13 cellular contexts compared by ENCODE assay signal in the genomic region with DNA sequence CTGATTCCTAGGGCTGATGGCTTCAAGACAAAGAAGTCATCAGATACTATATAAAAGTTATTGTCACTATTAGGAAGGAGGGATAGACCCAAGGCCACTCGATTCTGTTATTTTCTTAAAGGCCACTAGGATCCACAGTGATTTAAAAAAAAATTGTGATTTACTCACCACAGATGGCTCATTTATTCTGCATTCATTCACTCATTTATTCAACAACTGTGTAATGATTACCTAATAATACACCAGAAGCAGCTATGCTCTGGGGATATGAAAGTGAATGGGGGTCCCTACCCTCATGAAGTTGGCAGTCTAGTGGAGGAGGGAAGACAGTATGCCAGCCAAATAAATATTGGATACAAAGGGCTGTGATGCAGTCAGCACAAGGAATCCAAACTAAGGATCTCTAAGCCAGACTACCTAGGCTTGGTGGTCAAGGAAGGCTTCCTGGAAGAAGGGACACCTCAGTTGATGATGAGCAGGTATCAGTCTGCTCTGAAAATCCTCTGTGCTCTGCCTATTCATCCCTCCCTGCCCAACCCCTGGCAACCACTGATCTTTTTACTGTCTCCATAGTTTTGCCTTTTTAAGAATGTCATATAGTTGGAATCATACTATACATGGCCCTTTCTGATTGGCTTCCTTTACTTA.
DNase-seq lines count a peak whose midpoint lies in the region; ATAC-seq and TF ChIP-seq lines count a peak whose summit lies in the region.
"Had no signal": no experiment of that assay in that cellular context is flagged by ENCODE, and none has a peak within 500 bp of the region (broad histone marks: within the 10 kb centered on the region; RNA-seq: fewer than 3 reads in every experiment).

No MANE protein-coding gene starts in this region.

- H3K27ac Mint-ChIP-seq in stimulated activated naive B cell treated with anti-CD40 and anti-IgM and Interleukin-4, amounts not matched to agents 10 μg/mL and 1 μg/mL and 100 μg/mL, for 72 hours, result peak overlapping the region; percentile 79
- H3K27ac Mint-ChIP-seq: CD8-positive, alpha-beta T cell had no signal

- H3K4me1 ChIP-seq in Panc1 (ENCODE audit: control insufficient read depth, insufficient read depth, low read length), result peaks cover 31% of the 10 kb centered on the region

- no peaks in the 10 kb centered on the region for H3K36me3 ChIP-seq in Panc1 (ENCODE audit: control insufficient read depth, insufficient read depth, low read length)

- TF ChIP-seq CTCF in Panc1 (IDR thresholded peaks at IDR 0.05), result no peak
- no peak for TF ChIP-seq CTCF in epithelial cell of esophagus (IDR thresholded peaks at IDR 0.05; ENCODE audit: insufficient read depth, low read depth, low read length, missing control alignments)

- H3K27ac ChIP-seq in Panc1 (ENCODE audit: low read length), result peak overlapping the region; percentile 24; the same call in 1 of the 2 replicates

- H3K4me3 ChIP-seq in Panc1 (ENCODE audit: low read depth in 2 of 2, low read length in 2 of 2), result no peak overlapping the region
- no peak overlapping the region for H3K4me3 ChIP-seq in epithelial cell of esophagus (ENCODE audit: low read length)
- H3K4me3 ChIP-seq: GM23248 had no signal

- H3K9me3 Mint-ChIP-seq in stimulated activated naive B cell treated with anti-CD40 and anti-IgM and Interleukin-4, amounts not matched to agents 10 μg/mL and 1 μg/mL and 100 μg/mL, for 72 hours, result no peaks in the 10 kb centered on the region
- H3K9me3 Mint-ChIP-seq: CD14-positive monocyte; CD8-positive, alpha-beta T cell had no signal

- H3K27me3 Mint-ChIP-seq in stimulated activated naive B cell treated with anti-CD40 and anti-IgM and Interleukin-4, amounts not matched to agents 10 μg/mL and 1 μg/mL and 100 μg/mL, for 72 hours, result no peaks in the 10 kb centered on the region

- CTCF ChIA-PET in Panc1 (lab: Charles Lee), result interaction anchor here (0.6 kb wide), 1 partner anchor 244 kb away, joined by 11 read pairs; no protein-coding TSS in a partner anchor

- H3K27me3 ChIP-seq in Panc1 (ENCODE audit: control insufficient read depth, insufficient read depth, low read length), result no peaks in the 10 kb centered on the region

- H3K9me3 ChIP-seq in Panc1 (ENCODE audit: control insufficient read depth, insufficient read depth, low read depth, low read length), result no peaks in the 10 kb centered on the region

- H3K4me1 Mint-ChIP-seq in stimulated activated naive B cell treated with anti-CD40 and anti-IgM and Interleukin-4, amounts not matched to agents 10 μg/mL and 1 μg/mL and 100 μg/mL, for 72 hours, result peaks cover 19 to 21% of the 10 kb centered on the region in 2 donors

- POLR2A ChIA-PET in Panc1 (lab: Charles Lee), result no interaction called here

- ATAC-seq in Panc1 (no peak), GM21723 (IDR thresholded peaks at IDR 0.05; ENCODE audit: unreplicated experiment) (no peak), HG03045 (IDR thresholded peaks at IDR 0.05; ENCODE audit: unreplicated experiment) (no peak), GM18861 (IDR thresholded peaks at IDR 0.05; ENCODE audit: unreplicated experiment) (no peak)
- peak in 1 of 2 donors; percentile 6 for ATAC-seq in stimulated activated naive B cell treated with anti-CD40 and anti-IgM and Interleukin-4, amounts not matched to agents 10 μg/mL and 1 μg/mL and 100 μg/mL, for 72 hours (replicated peaks)
- ATAC-seq: CD8-positive, alpha-beta T cell had no signal

- in situ Hi-C loops in Panc1 (cut with HindIII; ENCODE audit: low pct_unique_long_range_greater_than_20kb, low sequenced_read_pairs), result no loop called here

- no peak overlapping the region for H3K4me3 Mint-ChIP-seq in stimulated activated naive B cell treated with anti-CD40 and anti-IgM and Interleukin-4, amounts not matched to agents 10 μg/mL and 1 μg/mL and 100 μg/mL, for 72 hours
- H3K4me3 Mint-ChIP-seq: CD14-positive monocyte; CD8-positive, alpha-beta T cell had no signal

- DNase-seq in M059J (ENCODE audit: low read depth) (peak; percentile 42), Panc1 (ENCODE audit: low read depth, low spot score) (no peak), epithelial cell of esophagus (ENCODE audit: low read depth) (peak; percentile 46)
- no peak for DNase-seq in stimulated activated naive B cell treated with anti-CD40 and anti-IgM and Interleukin-4, amounts not matched to agents 10 μg/mL and 1 μg/mL and 100 μg/mL, for 72 hours
- DNase-seq: CD8-positive, alpha-beta T cell; COR-L47; DMS153; EL had no signal

- no TSS peak for BruUV-seq in Panc1 (replicated peaks; lab: Mats Ljungman, UMichigan)

- H3K36me3 Mint-ChIP-seq in stimulated activated naive B cell treated with anti-CD40 and anti-IgM and Interleukin-4, amounts not matched to agents 10 μg/mL and 1 μg/mL and 100 μg/mL, for 72 hours, result peaks cover 3 to 18% of the 10 kb centered on the region in 2 donors
- H3K36me3 Mint-ChIP-seq: CD14-positive monocyte; CD8-positive, alpha-beta T cell had no signal

- intact Hi-C loops in Panc1 (cut with micrococcal nuclease; ENCODE audit: unreplicated experiment), result no loop called here

Comparison
In these comparisons a context has a peak if more than half of its experiments do, and no peak if none do; other contexts are left out.
1. DNase-seq: peak in M059J (single experiment) and epithelial cell of esophagus (single experiment); none in Panc1 (single experiment) and stimulated activated naive B cell treated with anti-CD40 and anti-IgM and Interleukin-4, amounts not matched to agents 10 μg/mL and 1 μg/mL and 100 μg/mL, for 72 hours (single experiment).